In the genomic region with DNA sequence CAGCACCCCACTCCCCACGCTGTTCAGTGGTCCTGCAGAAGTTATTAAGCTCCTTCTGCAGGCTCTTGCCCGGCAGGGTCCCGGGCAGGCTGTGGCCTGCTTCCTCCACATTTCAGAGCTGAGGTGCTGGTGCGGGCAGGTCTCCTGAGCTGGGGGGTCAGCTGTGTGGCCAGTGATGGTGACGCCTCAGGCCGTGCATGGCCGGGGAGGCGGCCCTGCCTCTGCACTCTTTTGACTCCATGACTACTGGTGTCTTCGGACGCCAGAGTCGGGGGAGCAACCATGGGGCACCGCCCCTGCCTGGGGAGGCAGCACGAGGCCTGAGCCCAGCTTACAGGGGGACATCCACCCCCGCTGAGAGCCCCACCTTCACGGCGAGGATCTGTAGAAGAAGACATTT, we compare ENCODE assay signal across 20 cellular contexts. TPM values are rescaled to one million over a fixed set of nuclear protein-coding genes. Genes with fewer than 3 reads are reported as not detected.
DNase-seq lines count a peak whose midpoint lies in the region; ATAC-seq and TF ChIP-seq lines count a peak whose summit lies in the region.
"Had no signal": no experiment of that assay in that cellular context is flagged by ENCODE, and none has a peak within 500 bp of the region (broad histone marks: within the 10 kb centered on the region; RNA-seq: fewer than 3 reads in every experiment).

No MANE protein-coding gene starts in this region.

- no peak overlapping the region for H3K27ac Mint-ChIP-seq in chondrocyte (ENCODE audit: unreplicated experiment)
- H3K27ac Mint-ChIP-seq: B cell; CD14-positive monocyte; CD4-positive, alpha-beta T cell; CD8-positive, alpha-beta memory T cell had no signal

- no peaks in the 10 kb centered on the region for H3K4me1 ChIP-seq in right cardiac atrium (ENCODE audit: control insufficient read depth, insufficient read depth, low read length)
- peaks cover 3 to 20% (median 15%) of the 10 kb centered on the region in 6 donors for H3K4me1 ChIP-seq in spleen

- intact Hi-C loops in right cardiac atrium (cut with DNase I) (no loop called here), Right ventricle myocardium superior (cut with DNase I) (no loop called here), spleen (cut with DNase I; ENCODE audit: low total_unique reads) (no loop called here)

- ATAC-seq in right cardiac atrium (no peak), Right ventricle myocardium superior (ENCODE audit: poor library complexity) (no peak), HG03565 (IDR thresholded peaks at IDR 0.05; ENCODE audit: unreplicated experiment) (no peak)
- ATAC-seq: GM12878 had no signal

- H3K27me3 Mint-ChIP-seq in chondrocyte (ENCODE audit: low read depth), result no peaks in the 10 kb centered on the region
- H3K27me3 Mint-ChIP-seq: CD4-positive, alpha-beta T cell had no signal

- TF ChIP-seq POLR2A in spleen (IDR thresholded peaks at IDR 0.05), result no peak

- H3K4me3 ChIP-seq in right cardiac atrium (ENCODE audit: low read length) (no peak overlapping the region), spleen (no peak overlapping the region)
- H3K4me3 ChIP-seq: BLaER1 treated with 17β-estradiol and CSF1 and Interleukin-3, amounts not matched to agents 10 nM and 100 nM; GM12878; GM23248 had no signal

- H3K27me3 ChIP-seq in right cardiac atrium (ENCODE audit: control insufficient read depth, insufficient read depth) (no peaks in the 10 kb centered on the region), spleen (replicated peaks in 1 of 7) (peaks cover 0 to 4% (median 0%) of the 10 kb centered on the region in 7 donors)

- TF ChIP-seq CTCF in chondrocyte (IDR thresholded peaks at IDR 0.05) (no peak), spleen (IDR thresholded peaks at IDR 0.05 in 8 of 11, conservative IDR thresholded peaks at IDR 0.05 in 3 of 11) (no peak)

- peak in 2 of 3 donors; percentile 13 to 49 for DNase-seq in right cardiac atrium
- DNase-seq in Right ventricle myocardium superior, result no peak
- peak; percentile 73 for DNase-seq in chondrocyte (ENCODE audit: low spot score)
- peak; percentile 69 for DNase-seq in spleen
- DNase-seq in NCI-H524 treated with DMSO at 0.1 percent for 48 hours (lab: John Stamatoyannopoulos, UW), result no peak
- DNase-seq: CD4-positive, alpha-beta T cell; CD8-positive, alpha-beta memory T cell; DMS 273 treated with DMSO at 0.1 percent for 48 hours; DMS79; EL; GDM1; GM23248; H7; HCEC 1CT had no signal

- no peaks in the 10 kb centered on the region for H3K9me3 ChIP-seq in right cardiac atrium (ENCODE audit: control insufficient read depth, low read length)
- no peaks in the 10 kb centered on the region for H3K9me3 ChIP-seq in spleen
- H3K9me3 ChIP-seq: BLaER1 treated with 17β-estradiol and CSF1 and Interleukin-3, amounts not matched to agents 10 nM and 100 nM had no signal

- WGBS in right cardiac atrium, result 87% methylated on average over 16 of the region's 16 CpGs
- WGBS in spleen, 5 donors, result 84 to 96% (median 92%) methylated on average over 14 to 16 of the region's 16 CpGs

- no peaks in the 10 kb centered on the region for H3K36me3 Mint-ChIP-seq in chondrocyte (ENCODE audit: low read depth)
- H3K36me3 Mint-ChIP-seq: CD14-positive monocyte; CD8-positive, alpha-beta memory T cell had no signal

- H3K4me3 Mint-ChIP-seq in chondrocyte (ENCODE audit: unreplicated experiment), result no peak overlapping the region
- H3K4me3 Mint-ChIP-seq: B cell; CD14-positive monocyte; CD4-positive, alpha-beta T cell; CD8-positive, alpha-beta memory T cell had no signal

- H3K27ac ChIP-seq in right cardiac atrium (ENCODE audit: low read length), result no peak overlapping the region
- H3K27ac ChIP-seq in spleen, result no peak overlapping the region
- H3K27ac ChIP-seq: BLaER1 treated with 17β-estradiol and CSF1 and Interleukin-3, amounts not matched to agents 10 nM and 100 nM; GM23248 had no signal

- no peaks in the 10 kb centered on the region for H3K9me3 Mint-ChIP-seq in chondrocyte (ENCODE audit: low read depth)
- H3K9me3 Mint-ChIP-seq: CD14-positive monocyte; CD4-positive, alpha-beta T cell; CD8-positive, alpha-beta memory T cell had no signal

- H3K36me3 ChIP-seq in spleen, result no peaks in the 10 kb centered on the region
- H3K36me3 ChIP-seq: BLaER1 treated with 17β-estradiol and CSF1 and Interleukin-3, amounts not matched to agents 10 nM and 100 nM had no signal

- peaks cover 16% of the 10 kb centered on the region for H3K4me1 Mint-ChIP-seq in chondrocyte (ENCODE audit: low read depth)

RNA-seq across cellular contexts. Expression of gene UMODL1, which starts 34.8 kb away (rescaled TPM):
- not detected for total RNA-seq in right cardiac atrium
- not detected for polyA plus RNA-seq in right cardiac atrium
- total RNA-seq in Right ventricle myocardium superior, result 0.05 TPM
- 0.29 TPM in 1 of 3 replicates, not detected in the others for total RNA-seq in chondrocyte
- total RNA-seq in spleen, result under 1 TPM in 5 of 7 donors, not detected in 2; 0.09 to 0.85 (median 0.28) TPM
- polyA plus RNA-seq in spleen, result under 1 TPM in 2 of 3 donors, not detected in 1; 0.02 to 0.03 TPM
- total RNA-seq: GM23248, H1 had no signal
- polyA plus RNA-seq: CD14-positive monocyte; CD8-positive, alpha-beta memory T cell; GM23248; H1 had no signal

Comparison
In these comparisons a context has a peak if more than half of its experiments do, and no peak if none do; other contexts are left out.
1. DNase-seq: peak in right cardiac atrium (2 of 3), chondrocyte (single experiment) and spleen (single experiment); none in Right ventricle myocardium superior (single experiment) and NCI-H524 treated with DMSO at 0.1 percent for 48 hours (single experiment).